ENCODE assay signal across 8 cellular contexts in the genomic region with DNA sequence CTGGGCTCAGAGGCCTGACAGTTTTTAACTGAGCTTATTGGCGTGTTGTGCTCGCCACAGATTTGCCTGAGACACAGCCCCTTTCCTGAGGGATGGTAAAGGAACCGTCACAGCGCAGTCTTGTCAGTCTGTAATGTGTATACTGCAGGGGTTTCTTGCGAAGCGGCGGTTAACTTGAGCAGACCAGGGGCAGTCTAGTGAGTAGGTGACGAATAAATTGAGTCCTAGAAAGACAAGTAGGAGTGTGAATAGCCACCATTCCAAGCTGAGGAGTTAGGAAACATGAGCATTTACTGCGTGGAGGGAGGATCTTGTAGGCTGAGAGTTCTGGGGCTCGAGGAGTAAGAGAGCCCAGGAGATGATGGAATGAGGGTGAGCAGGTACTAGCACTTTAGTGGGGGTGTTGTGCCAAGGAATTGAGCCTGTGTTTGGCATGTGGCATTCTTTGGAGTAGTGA. TPM values are rescaled to one million over a fixed set of nuclear protein-coding genes. Genes with fewer than 3 reads are reported as not detected.
DNase-seq lines count a peak whose midpoint lies in the region; ATAC-seq, FAIRE-seq and TF ChIP-seq lines count a peak whose summit lies in the region.

No MANE protein-coding gene starts in this region.

- H3K27ac ChIP-seq in GM12878 (ENCODE audit: control insufficient read depth, insufficient read depth) (peak overlapping the region; percentile 90), right lobe of liver (peak overlapping the region; percentile 76 to 80 (median 77)), upper lobe of right lung (peak overlapping the region; percentile 77)

- DNase-seq in activated naive CD4-positive, alpha-beta T cell treated with anti-CD3 and anti-CD28 coated beads for 36 hours: no peak
- no peak for DNase-seq in activated naive CD4-positive, alpha-beta T cell treated with anti-CD3 and anti-CD28 coated beads, Interleukin-2, amount 50 U/mL, for 16 hours
- no peak for DNase-seq in GM12878 (ENCODE audit: low read depth, low spot score)
- no peak for DNase-seq in right lobe of liver
- DNase-seq in upper lobe of right lung: no peak
- DNase-seq in head of caudate nucleus: no peak
- no peak for DNase-seq in GDM1 (lab: John Stamatoyannopoulos, UW)

- no peak for TF ChIP-seq EP300 in GM12878 (IDR thresholded peaks at IDR 0.05; ENCODE audit: borderline replicate concordance in 1 of 2, control insufficient read depth in 1 of 2, low read depth in 2 of 2, low read length in 2 of 2)

- peak overlapping the region; percentile 98 for H3K27ac Mint-ChIP-seq in activated naive CD4-positive, alpha-beta T cell treated with anti-CD3 and anti-CD28 coated beads for 36 hours

- H2AFZ ChIP-seq in GM12878 (ENCODE audit: control insufficient read depth, low read depth, low read length): no peak overlapping the region

- peak overlapping the region; percentile 95 for H3K4me3 ChIP-seq in GM12878
- H3K4me3 ChIP-seq in right lobe of liver: peak overlapping the region; percentile 25 to 93 (median 42)
- H3K4me3 ChIP-seq in upper lobe of right lung: peak overlapping the region; percentile 90

- H3K4me1 Mint-ChIP-seq in activated naive CD4-positive, alpha-beta T cell treated with anti-CD3 and anti-CD28 coated beads for 36 hours (ENCODE audit: low read depth): peaks cover 52% of the 10 kb centered on the region

- SMC1A ChIA-PET in GM12878 (lab: Charles Lee; ENCODE audit: uncharacterized antibody, unreplicated experiment): interaction anchor here (0.9 to 2.7 kb wide), 5 partner anchors 15 to 116 kb away, joined by 3 to 14 read pairs (median 3); no protein-coding TSS in a partner anchor

- intact Hi-C loops in activated naive CD4-positive, alpha-beta T cell treated with anti-CD3 and anti-CD28 coated beads for 36 hours (cut with micrococcal nuclease): loop anchor here (1.0 to 5.0 kb wide), 7 partner anchors 15 to 654 kb away; a partner anchor contains a TSS
- intact Hi-C loops in GM12878 (cut with micrococcal nuclease; ENCODE audit: unreplicated experiment) (no loop called here), right lobe of liver (cut with DNase I) (no loop called here), upper lobe of right lung (cut with DNase I) (no loop called here), head of caudate nucleus (cut with DNase I) (no loop called here)

- TF ChIP-seq RAD21 in GM12878 (IDR thresholded peaks at IDR 0.05; ENCODE audit: insufficient read depth, low read depth, low read length): no peak

- RAD21 ChIA-PET in GM12878 (lab: Charles Lee; ENCODE audit: unreplicated experiment): interaction anchor here (1.1 to 1.3 kb wide), 2 partner anchors 8 to 14 kb away, joined by 3 read pairs; no protein-coding TSS in a partner anchor

- H3K9ac ChIP-seq in GM12878 (ENCODE audit: control insufficient read depth, insufficient read depth, low read length): peak overlapping the region; percentile 98

- POLR2A ChIA-PET in GM12878 (lab: Charles Lee): interaction anchor here (0.6 to 1.4 kb wide), 4 partner anchors 10 to 68 kb away, joined by 3 to 7 read pairs (median 4); no protein-coding TSS in a partner anchor

- H3K36me3 ChIP-seq in GM12878 (ENCODE audit: control insufficient read depth in 2 of 2, insufficient read depth in 2 of 2, low read length in 1 of 2) (peaks cover 0 to under 1% of the 10 kb centered on the region in 2 experiments; a peak in 1 of 4 replicates), right lobe of liver (no peaks in the 10 kb centered on the region), upper lobe of right lung (peaks cover 3% of the 10 kb centered on the region)

- 14% methylated on average over 10 of the region's 10 CpGs for WGBS in GM12878 (ENCODE audit: insufficient coverage, insufficient replicate concordance, low lambda C conversion rate, missing lambda C conversion rate)
- WGBS in right lobe of liver (ENCODE audit: insufficient coverage, low coverage, low lambda C conversion rate, missing lambda C conversion rate): 53% methylated on average over 10 of the region's 10 CpGs

- H3K9me3 ChIP-seq in GM12878 (replicated peaks; ENCODE audit: control insufficient read depth, insufficient read depth, low read length): no peaks in the 10 kb centered on the region
- H3K9me3 ChIP-seq in right lobe of liver: no peaks in the 10 kb centered on the region
- no peaks in the 10 kb centered on the region for H3K9me3 ChIP-seq in upper lobe of right lung

- H3K4me3 Mint-ChIP-seq in activated naive CD4-positive, alpha-beta T cell treated with anti-CD3 and anti-CD28 coated beads for 36 hours: peak overlapping the region; percentile 98

- TF ChIP-seq CTCF in GM12878 (IDR thresholded peaks at IDR 0.05 in 2 of 3, conservative IDR thresholded peaks at IDR 0.05 in 1 of 3; ENCODE audit: control insufficient read depth in 2 of 3, extremely low read depth in 1 of 3, insufficient read depth in 1 of 3, low read depth in 3 of 3, low read length in 3 of 3) (no peak), right lobe of liver (IDR thresholded peaks at IDR 0.05) (no peak), upper lobe of right lung (IDR thresholded peaks at IDR 0.05) (no peak)

- no peaks in the 10 kb centered on the region for H3K27me3 ChIP-seq in GM12878 (replicated peaks in 1 of 2; ENCODE audit: control insufficient read depth in 2 of 2, insufficient read depth in 2 of 2, low read length in 1 of 2)
- H3K27me3 ChIP-seq in right lobe of liver: no peaks in the 10 kb centered on the region
- H3K27me3 ChIP-seq in upper lobe of right lung: no peaks in the 10 kb centered on the region

- H3K9me3 Mint-ChIP-seq in activated naive CD4-positive, alpha-beta T cell treated with anti-CD3 and anti-CD28 coated beads for 36 hours: no peaks in the 10 kb centered on the region

- TSS peak; percentile 79 for BruUV-seq in GM12878 (replicated peaks; lab: Mats Ljungman, UMichigan)

- in situ Hi-C loops in GM12878 (cut with MboI): no loop called here

- H4K20me1 ChIP-seq in GM12878 (ENCODE audit: control insufficient read depth, insufficient read depth): peaks cover 12% of the 10 kb centered on the region

- H3K4me1 ChIP-seq in GM12878 (ENCODE audit: control insufficient read depth, insufficient read depth, low read length) (peaks cover 22% of the 10 kb centered on the region), right lobe of liver (peaks cover 0 to 29% (median 5%) of the 10 kb centered on the region in 4 donors), upper lobe of right lung (peaks cover 35% of the 10 kb centered on the region)

- ATAC-seq in GM12878 (peak; percentile 4; the same call in 2 of the 3 replicates), right lobe of liver (no peak), upper lobe of right lung (peak; percentile 9), HG03565 (IDR thresholded peaks at IDR 0.05; ENCODE audit: unreplicated experiment) (no peak)

- peak overlapping the region; percentile 100 for H3K4me2 ChIP-seq in GM12878 (ENCODE audit: control insufficient read depth, insufficient read depth)

- H3K36me3 Mint-ChIP-seq in activated naive CD4-positive, alpha-beta T cell treated with anti-CD3 and anti-CD28 coated beads for 36 hours (ENCODE audit: low read depth): peaks cover 14% of the 10 kb centered on the region

- CTCF ChIA-PET in activated naive CD4-positive, alpha-beta T cell treated with anti-CD3 and anti-CD28 coated beads for 36 hours (lab: Charles Lee): interaction anchor here (0.6 to 3.7 kb wide), 5 partner anchors 18 to 495 kb away, joined by 3 to 22 read pairs (median 4); no protein-coding TSS in a partner anchor
- CTCF ChIA-PET in GM12878 (lab: Yijun Ruan, JAX): interaction anchor here (1.1 to 1.3 kb wide), 2 partner anchors 10 to 234 kb away, joined by 3 read pairs; no protein-coding TSS in a partner anchor

- no peaks in the 10 kb centered on the region for H3K27me3 Mint-ChIP-seq in activated naive CD4-positive, alpha-beta T cell treated with anti-CD3 and anti-CD28 coated beads for 36 hours (ENCODE audit: low read depth)

- peaks cover 59% of the 10 kb centered on the region for H3K79me2 ChIP-seq in GM12878 (ENCODE audit: control insufficient read depth, insufficient read depth, low read length)

- TF ChIP-seq POLR2A in GM12878 (IDR thresholded peaks at IDR 0.05; ENCODE audit: low read depth, low read length) (no peak), right lobe of liver (IDR thresholded peaks at IDR 0.05) (no peak)

- FAIRE-seq in GM12878 (lab: Jason Lieb, UNC): no peak

RNA-seq across cellular contexts. Expression of a gene that starts 1.4 kb away (rescaled TPM):
- total RNA-seq in activated naive CD4-positive, alpha-beta T cell treated with anti-CD3 and anti-CD28 coated beads for 36 hours: 100 to 1,000 TPM in 1 of 2 experiments, 10 to 100 TPM in 1; 94.7 to 108 TPM
- total RNA-seq in GM12878 (2013; cell fraction: nucleolus; rRNA removed): 196 and 212 TPM in 2 replicates
- 27.6 and 34.7 TPM in 2 replicates for total RNA-seq in GM12878 (2014; rRNA removed)
- 16.4 and 16.9 TPM in 2 replicates for total RNA-seq in GM12878 (2014; rRNA removed; fragmentation: Illumina TruSeq; extraction: Trizol)
- total RNA-seq in GM12878 (2021): 75.2 and 75.8 TPM in 2 replicates
- polyA plus RNA-seq in GM12878 (2011; ENCODE audit: low read depth): 18.8 TPM
- polyA plus RNA-seq in GM12878 (2011; rRNA removed): 12.1 and 23.8 TPM in 2 replicates
- polyA plus RNA-seq in GM12878 (2011; cell fraction: cytosol; rRNA removed): 26.3 and 35.1 TPM in 2 replicates
- 206 and 271 TPM in 2 replicates for polyA plus RNA-seq in GM12878 (2011; cell fraction: nucleus; rRNA removed)
- 54.9 and 56.3 TPM in 2 replicates for polyA plus RNA-seq in GM12878 (2012)
- polyA plus RNA-seq in GM12878 (2014; fragmentation: Illumina TruSeq; extraction: Trizol): 5.3 and 17.5 TPM in 2 replicates
- 1 to 10 TPM; 1.4 to 2.8 TPM for polyA plus RNA-seq in GM12878 (2014; fragmentation: Nextera tagmentation; extraction: Ambion mirVana)
- 44.5 and 54.6 TPM in 2 replicates for polyA plus RNA-seq in GM12878 (2014; rRNA removed)
- polyA plus RNA-seq in GM12878 (2016; fragmentation: Nextera tagmentation; extraction: Ambion mirVana): 10 to 100 TPM; 29.9 to 37.0 TPM
- polyA minus RNA-seq in GM12878 (2011; rRNA and poly(A)+ RNA removed): 41.5 and 85.4 TPM in 2 replicates
- 38.4 and 62.0 TPM in 2 replicates for polyA minus RNA-seq in GM12878 (2011; cell fraction: cytosol; rRNA and poly(A)+ RNA removed)
- 106 and 179 TPM in 2 replicates for polyA minus RNA-seq in GM12878 (2011; cell fraction: nucleus; rRNA and poly(A)+ RNA removed)
- 10 to 100 TPM; 15.7 to 34.7 (median 23.6) TPM for total RNA-seq in right lobe of liver
- total RNA-seq in upper lobe of right lung: 96.9 TPM

RNA-seq across cellular contexts. Expression of a gene that starts 13.2 kb away (rescaled TPM):
- 10 to 100 TPM; 10.1 to 11.7 TPM for total RNA-seq in activated naive CD4-positive, alpha-beta T cell treated with anti-CD3 and anti-CD28 coated beads for 36 hours
- total RNA-seq in GM12878 (2013; cell fraction: nucleolus; rRNA removed): 70.8 and 75.2 TPM in 2 replicates
- total RNA-seq in GM12878 (2014; rRNA removed) (20.5 and 22.1 TPM in 2 replicates), GM12878 (2014; rRNA removed; fragmentation: Illumina TruSeq; extraction: Trizol) (11.6 and 12.3 TPM in 2 replicates), GM12878 (2021) (18.1 and 21.1 TPM in 2 replicates), right lobe of liver (10 to 100 TPM in 3 of 6 experiments, 1 to 10 TPM in 3; 9.0 to 14.2 (median 10.2) TPM), upper lobe of right lung (23.3 TPM)
- 5.7 TPM for polyA plus RNA-seq in GM12878 (2011; ENCODE audit: low read depth)
- polyA plus RNA-seq in GM12878 (2011; rRNA removed) (9.4 and 14.3 TPM in 2 replicates), GM12878 (2014; fragmentation: Illumina TruSeq; extraction: Trizol) (13.5 and 14.0 TPM in 2 replicates), GM12878 (2014; fragmentation: Nextera tagmentation; extraction: Ambion mirVana) (under 1 TPM; 0.06 to 0.71 TPM), GM12878 (2014; rRNA removed) (19.9 and 21.9 TPM in 2 replicates), GM12878 (2016; fragmentation: Nextera tagmentation; extraction: Ambion mirVana) (10 to 100 TPM; 12.0 to 16.1 TPM)
- polyA plus RNA-seq in GM12878 (2011; cell fraction: cytosol; rRNA removed): 13.5 and 18.9 TPM in 2 replicates
- 32.9 and 38.9 TPM in 2 replicates for polyA plus RNA-seq in GM12878 (2011; cell fraction: nucleus; rRNA removed)
- 8.9 and 11.3 TPM in 2 replicates for polyA plus RNA-seq in GM12878 (2012)
- polyA minus RNA-seq in GM12878 (2011; rRNA and poly(A)+ RNA removed): 25.9 and 26.5 TPM in 2 replicates
- polyA minus RNA-seq in GM12878 (2011; cell fraction: cytosol; rRNA and poly(A)+ RNA removed): 5.4 and 6.7 TPM in 2 replicates
- 14.5 and 29.1 TPM in 2 replicates for polyA minus RNA-seq in GM12878 (2011; cell fraction: nucleus; rRNA and poly(A)+ RNA removed)

Comparison
In these comparisons a context has a peak if more than half of its experiments do, and no peak if none do; other contexts are left out.
1. ATAC-seq: peak in GM12878 (single experiment) and upper lobe of right lung (single experiment); none in right lobe of liver (0 of 4) and HG03565 (single experiment).
2. H3K4me3 ChIP-seq: peak in every context shown above with its lines; median percentile 95 in GM12878; 90 in upper lobe of right lung; 42 in right lobe of liver.
3. Peak in every context shown above with its lines, with median percentiles within 50 percentile points of each other: H3K27ac ChIP-seq.